Comparison of ENCODE assay signal across 12 cellular contexts in genomic region chr18:9380571-9381390, GRCh38. TPM values are rescaled to one million over a fixed set of nuclear protein-coding genes. Genes with fewer than 3 reads are reported as not detected.
DNase-seq lines count a peak whose midpoint lies in the region; ATAC-seq and TF ChIP-seq lines count a peak whose summit lies in the region.
"Had no signal": no experiment of that assay in that cellular context is flagged by ENCODE, and none has a peak within 500 bp of the region (broad histone marks: within the 10 kb centered on the region; RNA-seq: fewer than 3 reads in every experiment).

No MANE protein-coding gene starts in this region.

- H3K4me3 ChIP-seq in SJCRH30 (no peak overlapping the region), iPS-20b (ENCODE audit: low read length) (peak overlapping the region; percentile 41; the same call in 1 of the 2 replicates)
- H3K4me3 ChIP-seq: K562, thoracic aorta had no signal

- DNase-seq in AG09319 (ENCODE audit: extremely low read depth, low read depth): peak; percentile 23
- DNase-seq in NCI-H1105 (lab: John Stamatoyannopoulos, UW): peak; percentile 44
- DNase-seq in SJCRH30: peak; percentile 59 to 68
- DNase-seq in activated CD8-positive, alpha-beta memory T cell treated with anti-CD3 and anti-CD28 coated beads for 24 hours: no peak
- no peak for DNase-seq in NCI-H2107 (lab: John Stamatoyannopoulos, UW)
- DNase-seq: AML-193; stimulated activated CD4-positive, alpha-beta T cell treated with anti-CD3 and anti-CD28 coated beads, Interleukin-4, amount 100 ng/mL, for 24 hours had no signal

- peak overlapping the region; percentile 45; the same call in 1 of the 2 replicates for H3K27ac ChIP-seq in SJCRH30
- no peak overlapping the region for H3K27ac ChIP-seq in iPS-20b (ENCODE audit: low read length)
- H3K27ac ChIP-seq: thoracic aorta had no signal

- no peak for TF ChIP-seq CTCF in AG09319 (IDR thresholded peaks at IDR 0.05; ENCODE audit: low read depth, low read length)

- H3K27me3 ChIP-seq in SJCRH30 (no peaks in the 10 kb centered on the region), iPS-20b (ENCODE audit: insufficient read depth, low read length) (no peaks in the 10 kb centered on the region)

- no peak overlapping the region for H3K9ac ChIP-seq in iPS-20b (ENCODE audit: low read depth, low read length)

- H3K36me3 ChIP-seq in SJCRH30 (no peaks in the 10 kb centered on the region), iPS-20b (ENCODE audit: insufficient read depth, low read depth, low read length) (no peaks in the 10 kb centered on the region)
- H3K36me3 ChIP-seq: thoracic aorta had no signal

- no peak for ATAC-seq in HG02588 (IDR thresholded peaks at IDR 0.05; ENCODE audit: unreplicated experiment)
- no peak for ATAC-seq in GM19467 (IDR thresholded peaks at IDR 0.05; ENCODE audit: unreplicated experiment)
- ATAC-seq: K562 had no signal

- H3K4me1 ChIP-seq in SJCRH30: peaks cover 11% of the 10 kb centered on the region; the same call in 1 of the 2 replicates
- H3K4me1 ChIP-seq in iPS-20b (ENCODE audit: insufficient read depth, low read length): peaks cover 17% of the 10 kb centered on the region

- H3K9me3 ChIP-seq in SJCRH30 (replicated peaks): no peaks in the 10 kb centered on the region
- no peaks in the 10 kb centered on the region for H3K9me3 ChIP-seq in iPS-20b (ENCODE audit: insufficient read depth, low read depth, low read length)
- H3K9me3 ChIP-seq: thoracic aorta had no signal

RNA-seq across cellular contexts. Expression of gene TWSG1, which starts 46.2 kb away (rescaled TPM):
- 33.9 and 39.4 TPM in 2 replicates for total RNA-seq in SJCRH30 (2014; rRNA removed; shearing (Covaris generic))

Comparison
In these comparisons a context has a peak if more than half of its experiments do, and no peak if none do; other contexts are left out.
1. DNase-seq: peak in AG09319 (single experiment), NCI-H1105 (single experiment) and SJCRH30 (2 of 2); none in activated CD8-positive, alpha-beta memory T cell treated with anti-CD3 and anti-CD28 coated beads for 24 hours (single experiment) and NCI-H2107 (single experiment).